Comparison of ENCODE assay signal across 9 cellular contexts in the genomic region with DNA sequence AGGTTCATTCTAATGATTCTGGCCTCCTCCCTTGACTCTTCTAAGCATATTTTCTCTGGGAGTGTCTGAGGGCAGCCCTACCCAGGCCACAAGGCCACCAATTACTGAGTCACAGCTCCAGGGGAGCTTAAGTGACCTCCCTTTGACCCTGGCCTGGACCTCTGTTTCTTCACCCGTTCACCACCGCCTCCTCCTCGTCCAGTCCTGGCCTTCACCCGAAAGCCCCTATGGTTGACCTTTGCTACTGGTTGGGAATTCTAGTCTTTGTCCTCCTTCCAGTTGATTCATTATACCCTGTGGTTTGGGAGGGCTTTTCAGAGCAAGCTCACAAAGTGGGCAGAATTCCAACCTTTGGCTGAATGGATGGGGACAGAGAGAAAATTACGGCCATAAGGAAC.
DNase-seq lines count a peak whose midpoint lies in the region; ATAC-seq and TF ChIP-seq lines count a peak whose summit lies in the region.
"Had no signal": no experiment of that assay in that cellular context is flagged by ENCODE, and none has a peak within 500 bp of the region (broad histone marks: within the 10 kb centered on the region; RNA-seq: fewer than 3 reads in every experiment).

No MANE protein-coding gene starts in this region.

- intact Hi-C loops in left colon (cut with DNase I, micrococcal nuclease), result no loop called here

- no peaks in the 10 kb centered on the region for H3K9me3 ChIP-seq in thoracic aorta

- H3K4me3 ChIP-seq in astrocyte of the cerebellum (ENCODE audit: low read depth, low read length) (no peak overlapping the region), thoracic aorta (no peak overlapping the region)

- DNase-seq in HT1080 (ENCODE audit: low read depth), result peak; percentile 50
- DNase-seq in astrocyte of the cerebellum (ENCODE audit: low read depth), result peak; percentile 39
- DNase-seq in left colon, result no peak
- no peak for DNase-seq in thoracic aorta (ENCODE audit: low spot score)
- no peak for DNase-seq in naive thymus-derived CD8-positive, alpha-beta T cell
- DNase-seq in D341Med (ENCODE audit: low spot score), result no peak
- DNase-seq: RPMI8226 had no signal

- H3K27ac ChIP-seq in thoracic aorta, result peak overlapping the region; percentile 80 to 90

- peaks cover 7 to 16% (median 12%) of the 10 kb centered on the region in 5 donors for H3K27me3 Mint-ChIP-seq in naive thymus-derived CD8-positive, alpha-beta T cell

- POLR2A ChIA-PET in naive thymus-derived CD8-positive, alpha-beta T cell (lab: Charles Lee), result no interaction called here

- no peaks in the 10 kb centered on the region for H3K27me3 ChIP-seq in thoracic aorta (replicated peaks; ENCODE audit: insufficient read depth)

- H3K9me3 Mint-ChIP-seq in naive thymus-derived CD8-positive, alpha-beta T cell, result no peaks in the 10 kb centered on the region

- in situ Hi-C loops in astrocyte of the cerebellum (cut with HindIII; ENCODE audit: low sequenced_read_pairs), result loop anchor here (5.0 kb wide), 1 partner anchor 53 kb away; no protein-coding TSS in a partner anchor

- no peaks in the 10 kb centered on the region for H3K36me3 ChIP-seq in thoracic aorta

- H3K27ac Mint-ChIP-seq in naive thymus-derived CD8-positive, alpha-beta T cell, result no peak overlapping the region

- ATAC-seq in left colon, result peak; percentile 93
- ATAC-seq in thoracic aorta (ENCODE audit: insufficient number of reproducible peaks, low FRiP score, low read depth), result no peak
- ATAC-seq in naive thymus-derived CD8-positive, alpha-beta T cell, result no peak
- no peak for ATAC-seq in GM18858 (IDR thresholded peaks at IDR 0.05; ENCODE audit: unreplicated experiment)
- no peak for ATAC-seq in GM18873 (IDR thresholded peaks at IDR 0.05; ENCODE audit: low FRiP score, unreplicated experiment)

- H3K4me3 Mint-ChIP-seq in naive thymus-derived CD8-positive, alpha-beta T cell, result no peak overlapping the region

- H3K4me1 Mint-ChIP-seq in naive thymus-derived CD8-positive, alpha-beta T cell, result no peaks in the 10 kb centered on the region

- no peak for TF ChIP-seq CTCF in astrocyte of the cerebellum (IDR thresholded peaks at IDR 0.05; ENCODE audit: low read depth, low read length, missing control alignments)
- TF ChIP-seq CTCF in thoracic aorta (IDR thresholded peaks at IDR 0.05), result no peak

- peaks cover 39 to 63% of the 10 kb centered on the region in 2 donors for H3K4me1 ChIP-seq in thoracic aorta (ENCODE audit: control insufficient read depth in 1 of 2, low read depth in 2 of 2)

- no peaks in the 10 kb centered on the region for H3K36me3 Mint-ChIP-seq in naive thymus-derived CD8-positive, alpha-beta T cell

Comparison
In these comparisons a context has a peak if more than half of its experiments do, and no peak if none do; other contexts are left out.
1. DNase-seq: peak in HT1080 (single experiment) and astrocyte of the cerebellum (single experiment); none in left colon (0 of 2), thoracic aorta (single experiment), naive thymus-derived CD8-positive, alpha-beta T cell (0 of 10) and D341Med (single experiment).